ENCODE assay signal across 1 cellular context in genomic region chr9:95876138-95876444, GRCh38.
TF ChIP-seq lines count a peak whose summit lies in the region.

No MANE protein-coding gene starts in this region.

TF ChIP-seq in GM12878, 131 proteins besides CTCF, POLR2A, EP300 and RAD21 (continued from another document):
- TF ChIP-seq CUX1 (IDR thresholded peaks at IDR 0.05; ENCODE audit: insufficient replicate concordance, low read depth, low read length): peak; percentile 14
- TF ChIP-seq ZZZ3 (IDR thresholded peaks at IDR 0.05; ENCODE audit: control insufficient read depth, insufficient read length, low read depth): no peak
- TF ChIP-seq HCFC1 (IDR thresholded peaks at IDR 0.05; ENCODE audit: low read length): no peak
- TF ChIP-seq ESRRA (IDR thresholded peaks at IDR 0.05; ENCODE audit: low read length): no peak
- TF ChIP-seq JUND (IDR thresholded peaks at IDR 0.05; ENCODE audit: low read depth, low read length): no peak
- TF ChIP-seq MLLT1 (IDR thresholded peaks at IDR 0.05): 0 out of 2 replicates have a peak, but pooled peaks have one; percentile 47
- 0 out of 2 replicates have a peak, but pooled peaks have one; percentile 19 for TF ChIP-seq MTA2 (IDR thresholded peaks at IDR 0.05; ENCODE audit: low read depth)
- TF ChIP-seq RB1 (IDR thresholded peaks at IDR 0.05; ENCODE audit: borderline replicate concordance): no peak
- no peak for TF ChIP-seq ZNF384 (IDR thresholded peaks at IDR 0.05; ENCODE audit: borderline replicate concordance, low read depth, low read length)
- no peak for TF ChIP-seq EED (IDR thresholded peaks at IDR 0.05; ENCODE audit: low read depth)
- TF ChIP-seq SMC3 (IDR thresholded peaks at IDR 0.05; ENCODE audit: borderline replicate concordance, low read length): no peak
- no peak for TF ChIP-seq GATAD2B (conservative IDR thresholded peaks at IDR 0.05; ENCODE audit: low read depth)
- TF ChIP-seq RELA (IDR thresholded peaks at IDR 0.05; ENCODE audit: borderline replicate concordance, partially characterized antibody): no peak
- TF ChIP-seq NR2F1 (conservative IDR thresholded peaks at IDR 0.05): no peak
- TF ChIP-seq PKNOX1 (IDR thresholded peaks at IDR 0.05): peak; percentile 5; the same call in 1 of the 2 replicates
- TF ChIP-seq REST (IDR thresholded peaks at IDR 0.05; ENCODE audit: low read depth, low read length): 0 out of 2 replicates have a peak, but pooled peaks have one; percentile 1
- no peak for TF ChIP-seq CBX3 (IDR thresholded peaks at IDR 0.05; ENCODE audit: borderline replicate concordance, low read depth)
- peak; percentile 58; the same call in 1 of the 2 replicates for TF ChIP-seq MXI1 (IDR thresholded peaks at IDR 0.05; ENCODE audit: low read depth, low read length)
- no peak for TF ChIP-seq PAX5 (IDR thresholded peaks at IDR 0.05; ENCODE audit: borderline replicate concordance, low read depth, low read length)
